ENCODE assay signal across 32 cellular contexts in genomic region chr1:178946855-178947687, GRCh38.
DNase-seq lines count a peak whose midpoint lies in the region; ATAC-seq, FAIRE-seq and TF ChIP-seq lines count a peak whose summit lies in the region.
"Had no signal": no experiment of that assay in that cellular context is flagged by ENCODE, and none has a peak within 500 bp of the region (broad histone marks: within the 10 kb centered on the region; RNA-seq: fewer than 3 reads in every experiment).

No MANE protein-coding gene starts in this region.

- peaks cover 0 to 7% of the 10 kb centered on the region in 2 donors for H3K4me1 Mint-ChIP-seq in natural killer cell treated with Interleukin-12 subunit alpha and Interleukin-12 subunit beta and Interleukin-15 and Interleukin-18, amount 100 ng/mL, for 72 hours (ENCODE audit: low read depth in 2 of 2)
- H3K4me1 Mint-ChIP-seq: activated naive CD4-positive, alpha-beta T cell treated with anti-CD3 and anti-CD28 coated beads, Interleukin-2, amount 50 U/mL, for 24 hours; activated T-helper 17 cell treated with anti-CD3 and anti-CD28 coated beads, Interleukin-2, amount 50 U/mL, for 72 hours; CD4-positive, CD25-positive, alpha-beta regulatory T cell; immature natural killer cell; natural killer cell had no signal

- H3K79me1 ChIP-seq in neuronal stem cell (ENCODE audit: low read depth, low read length) = no peaks in the 10 kb centered on the region

- H4K8ac ChIP-seq in neuronal stem cell (ENCODE audit: low read depth, low read length) = no peak overlapping the region

- H3K27me3 Mint-ChIP-seq in natural killer cell treated with Interleukin-12 subunit alpha and Interleukin-12 subunit beta and Interleukin-15 and Interleukin-18, amount 100 ng/mL, for 72 hours = peaks cover 0 to 8% of the 10 kb centered on the region in 2 donors

- H3K9ac ChIP-seq in GM23248 (no peak overlapping the region), neuronal stem cell (ENCODE audit: low read depth, low read length, poor library complexity) (no peak overlapping the region)

- no peaks in the 10 kb centered on the region for H3K9me3 ChIP-seq in GM23248 (ENCODE audit: low read depth)
- H3K9me3 ChIP-seq in body of pancreas = no peaks in the 10 kb centered on the region
- H3K9me3 ChIP-seq in neuronal stem cell (replicated peaks in 1 of 2; ENCODE audit: control insufficient read depth in 2 of 2, insufficient read depth in 1 of 2, low read depth in 1 of 2, low read length in 2 of 2) = no peaks in the 10 kb centered on the region
- H3K9me3 ChIP-seq: gastrocnemius medialis, sigmoid colon had no signal

- H3K4me2 ChIP-seq in GM23248 (ENCODE audit: unreplicated experiment) (no peak overlapping the region), neuronal stem cell (ENCODE audit: insufficient read depth, low read length, poor library complexity, severe bottlenecking) (no peak overlapping the region)

- WGBS in GM23248 (ENCODE audit: low coverage in 1 of 2, low lambda C conversion rate in 2 of 2, missing lambda C conversion rate in 2 of 2), 2 experiments = 95 to 97% methylated on average over 4 of the region's 4 CpGs
- 49 to 56% methylated on average over 4 of the region's 4 CpGs for WGBS in body of pancreas, 2 donors
- WGBS in neuronal stem cell (ENCODE audit: extremely low coverage in 2 of 2, insufficient read length in 2 of 2, insufficient replicate concordance in 1 of 2), 2 donors = no CpG with 5 or more reads among the region's 4 CpGs

- H3K14ac ChIP-seq in neuronal stem cell (ENCODE audit: low read length) = no peak overlapping the region

- H3K36me3 Mint-ChIP-seq in natural killer cell treated with Interleukin-12 subunit alpha and Interleukin-12 subunit beta and Interleukin-15 and Interleukin-18, amount 100 ng/mL, for 72 hours = no peaks in the 10 kb centered on the region
- H3K36me3 Mint-ChIP-seq: activated naive CD4-positive, alpha-beta T cell treated with anti-CD3 and anti-CD28 coated beads, Interleukin-2, amount 50 U/mL, for 24 hours; CD4-positive, CD25-positive, alpha-beta regulatory T cell; immature natural killer cell; natural killer cell had no signal

- no peaks in the 10 kb centered on the region for H3K79me2 ChIP-seq in GM23248 (ENCODE audit: insufficient read depth)

- ATAC-seq in body of pancreas (peak; percentile 80), HG03039 (IDR thresholded peaks at IDR 0.05; ENCODE audit: unreplicated experiment) (no peak)
- ATAC-seq in natural killer cell treated with Interleukin-12 subunit alpha and Interleukin-12 subunit beta and Interleukin-15 and Interleukin-18, amount 100 ng/mL, for 72 hours = no peak
- ATAC-seq: activated T-helper 17 cell treated with anti-CD3 and anti-CD28 coated beads, Interleukin-2, amount 50 U/mL, for 72 hours; gastrocnemius medialis; left ventricle myocardium superior; natural killer cell; PC-3 had no signal

- no peaks in the 10 kb centered on the region for H3K36me3 ChIP-seq in GM23248 (ENCODE audit: low read depth)
- H3K36me3 ChIP-seq in body of pancreas (replicated peaks in 1 of 2; ENCODE audit: insufficient read depth in 1 of 2, low read depth in 2 of 2) = no peaks in the 10 kb centered on the region
- H3K36me3 ChIP-seq in neuronal stem cell (replicated peaks in 1 of 2; ENCODE audit: control insufficient read depth in 2 of 2, insufficient read depth in 2 of 2, low read length in 2 of 2) = no peaks in the 10 kb centered on the region
- H3K36me3 ChIP-seq: cardiac muscle cell, gastrocnemius medialis, sigmoid colon had no signal

- H3K4me3 ChIP-seq in GM23248 (no peak overlapping the region), body of pancreas (no peak overlapping the region), neuronal stem cell (ENCODE audit: low read length in 2 of 2) (no peak overlapping the region)
- H3K4me3 ChIP-seq: cardiac muscle cell, gastrocnemius medialis, sigmoid colon had no signal

- peak overlapping the region; percentile 86 for H2AFZ ChIP-seq in GM23248
- H2AFZ ChIP-seq in neuronal stem cell (ENCODE audit: low read length) = peak overlapping the region; percentile 80

- no peaks in the 10 kb centered on the region for H3K9me3 Mint-ChIP-seq in natural killer cell treated with Interleukin-12 subunit alpha and Interleukin-12 subunit beta and Interleukin-15 and Interleukin-18, amount 100 ng/mL, for 72 hours
- H3K9me3 Mint-ChIP-seq: activated naive CD4-positive, alpha-beta T cell treated with anti-CD3 and anti-CD28 coated beads, Interleukin-2, amount 50 U/mL, for 24 hours; activated T-helper 17 cell treated with anti-CD3 and anti-CD28 coated beads, Interleukin-2, amount 50 U/mL, for 72 hours; immature natural killer cell; natural killer cell; stimulated activated naive CD8-positive, alpha-beta T cell treated with anti-CD3 and anti-CD28 coated beads, Interleukin-15, Interleukin-2, amounts not matched to agents 100 ng/mL and 50 ng/mL, for 24 hours had no signal

- no peak overlapping the region for H2AK5ac ChIP-seq in neuronal stem cell (ENCODE audit: low read depth, low read length)

- no peak overlapping the region for H2BK12ac ChIP-seq in neuronal stem cell (ENCODE audit: low read length)

- H3K4me1 ChIP-seq in GM23248 (ENCODE audit: insufficient read depth) (peaks cover 12% of the 10 kb centered on the region), body of pancreas (peaks cover 19% of the 10 kb centered on the region), neuronal stem cell (ENCODE audit: control insufficient read depth in 2 of 2, insufficient read depth in 1 of 2, low read depth in 1 of 2, low read length in 2 of 2) (peaks cover 0 to 7% of the 10 kb centered on the region in 2 donors)

- no peak overlapping the region for H3K23ac ChIP-seq in neuronal stem cell (ENCODE audit: low read depth, low read length, poor library complexity)

- H3K4ac ChIP-seq in neuronal stem cell (ENCODE audit: low read length) = no peak overlapping the region

- H4K91ac ChIP-seq in neuronal stem cell (ENCODE audit: low read depth, low read length, poor library complexity) = no peak overlapping the region

- H2BK15ac ChIP-seq in neuronal stem cell (ENCODE audit: low read length) = no peak overlapping the region

- no peak for DNase-seq in GM23248
- peak; percentile 20 for DNase-seq in KBM-7
- DNase-seq in body of pancreas = peak; percentile 43 to 57 (median 48)
- DNase-seq in neuronal stem cell (ENCODE audit: low spot score) = no peak
- DNase-seq in natural killer cell treated with Interleukin-12 subunit alpha and Interleukin-12 subunit beta and Interleukin-15 and Interleukin-18, amount 100 ng/mL, for 72 hours (ENCODE audit: low spot score) = no peak
- no peak for DNase-seq in urothelium cell line (ENCODE audit: low spot score)
- DNase-seq: activated CD4-positive, alpha-beta T cell treated with anti-CD3 and anti-CD28 coated beads, Interleukin-2, amount 50 U/mL, for 4 hours; activated CD4-positive, CD25-positive, alpha-beta regulatory T cell; anterior cingulate cortex; CD4-positive, CD25-positive, alpha-beta regulatory T cell; DMS153; gastrocnemius medialis; hippocampal formation; immature natural killer cell; KG1; left ventricle myocardium superior; midbrain; natural killer cell; NCI-H1092 treated with DMSO at 0.1 percent for 48 hours; NCI-H2029; NCI-H748 treated with DMSO at 0.1 percent for 48 hours; PC-3; Right ventricle myocardium superior; sigmoid colon; SW 1271; T1000 had no signal

- no peak overlapping the region for H3K27ac ChIP-seq in GM23248
- H3K27ac ChIP-seq in body of pancreas = peak overlapping the region in 3 of 4 donors; percentile 62 to 72 (median 71)
- no peak overlapping the region for H3K27ac ChIP-seq in neuronal stem cell (replicated peaks; ENCODE audit: low read length)
- H3K27ac ChIP-seq: cardiac muscle cell, gastrocnemius medialis had no signal

- no peak overlapping the region for H2BK120ac ChIP-seq in neuronal stem cell (ENCODE audit: low read depth, low read length)

- H3K27me3 ChIP-seq in GM23248 (replicated peaks; ENCODE audit: insufficient read depth) = no peaks in the 10 kb centered on the region
- no peaks in the 10 kb centered on the region for H3K27me3 ChIP-seq in body of pancreas
- peaks cover 0 to 3% (median 0%) of the 10 kb centered on the region in 3 experiments for H3K27me3 ChIP-seq in neuronal stem cell (ENCODE audit: control insufficient read depth in 3 of 3, insufficient read depth in 3 of 3, low read depth in 1 of 3, low read length in 3 of 3)
- H3K27me3 ChIP-seq: cardiac muscle cell, gastrocnemius medialis, sigmoid colon had no signal

- TF ChIP-seq POLR2A in body of pancreas (IDR thresholded peaks at IDR 0.05) = no peak

- H3K9me2 ChIP-seq in GM23248 (ENCODE audit: insufficient read depth) = no peaks in the 10 kb centered on the region

- in situ Hi-C loops in GM23248 (cut with MboI) (no loop called here), KBM-7 (cut with MboI; ENCODE audit: low pct_unique_long_range_greater_than_20kb, low sequenced_read_pairs) (no loop called here)

- H3K4me3 Mint-ChIP-seq in natural killer cell treated with Interleukin-12 subunit alpha and Interleukin-12 subunit beta and Interleukin-15 and Interleukin-18, amount 100 ng/mL, for 72 hours = no peak overlapping the region
- H3K4me3 Mint-ChIP-seq: activated naive CD4-positive, alpha-beta T cell treated with anti-CD3 and anti-CD28 coated beads, Interleukin-2, amount 50 U/mL, for 24 hours; activated T-helper 17 cell treated with anti-CD3 and anti-CD28 coated beads, Interleukin-2, amount 50 U/mL, for 72 hours; CD4-positive, CD25-positive, alpha-beta regulatory T cell; immature natural killer cell; natural killer cell; stimulated activated naive CD8-positive, alpha-beta T cell treated with anti-CD3 and anti-CD28 coated beads, Interleukin-15, Interleukin-2, amounts not matched to agents 100 ng/mL and 50 ng/mL, for 24 hours had no signal

- TF ChIP-seq CTCF in body of pancreas (IDR thresholded peaks at IDR 0.05) = no peak

- H3K27ac Mint-ChIP-seq in natural killer cell treated with Interleukin-12 subunit alpha and Interleukin-12 subunit beta and Interleukin-15 and Interleukin-18, amount 100 ng/mL, for 72 hours = no peak overlapping the region
- H3K27ac Mint-ChIP-seq: activated naive CD4-positive, alpha-beta T cell treated with anti-CD3 and anti-CD28 coated beads, Interleukin-2, amount 50 U/mL, for 24 hours; activated T-helper 17 cell treated with anti-CD3 and anti-CD28 coated beads, Interleukin-2, amount 50 U/mL, for 72 hours; CD4-positive, CD25-positive, alpha-beta regulatory T cell; immature natural killer cell; natural killer cell; stimulated activated naive CD8-positive, alpha-beta T cell treated with anti-CD3 and anti-CD28 coated beads, Interleukin-15, Interleukin-2, amounts not matched to agents 100 ng/mL and 50 ng/mL, for 24 hours had no signal

- H4K20me1 ChIP-seq in GM23248 (ENCODE audit: insufficient read depth) = no peaks in the 10 kb centered on the region

- H3F3A ChIP-seq in GM23248 (ENCODE audit: insufficient read depth) = peaks cover 11% of the 10 kb centered on the region; the same call in 1 of the 2 replicates

- intact Hi-C loops in body of pancreas (cut with DNase I) = no loop called here

- no peak for FAIRE-seq in urothelium cell line (lab: Jason Lieb, UNC)
- FAIRE-seq: endometrium had no signal

- H3K18ac ChIP-seq in neuronal stem cell (ENCODE audit: low read length) = peak overlapping the region; percentile 6

- H2BK5ac ChIP-seq in neuronal stem cell (ENCODE audit: low read length) = no peak overlapping the region

Comparison
In these comparisons a context has a peak if more than half of its experiments do, and no peak if none do; other contexts are left out.
1. DNase-seq: peak in KBM-7 (single experiment) and body of pancreas (4 of 4); none in GM23248 (single experiment), neuronal stem cell (single experiment), natural killer cell treated with Interleukin-12 subunit alpha and Interleukin-12 subunit beta and Interleukin-15 and Interleukin-18, amount 100 ng/mL, for 72 hours (single experiment) and urothelium cell line (single experiment).
2. H3K27ac ChIP-seq: peak in body of pancreas (3 of 4); none in GM23248 (single experiment) and neuronal stem cell (single experiment).